20 cellular contexts compared by ENCODE assay signal in genomic region chr18:58201728-58202405, GRCh38.
A peak's percentile ranks its signal among the peaks of the same experiment; 100 is the strongest.
DNase-seq lines count a peak whose midpoint lies in the region; ATAC-seq, FAIRE-seq and TF ChIP-seq lines count a peak whose summit lies in the region.
"Had no signal": no experiment of that assay in that cellular context is flagged by ENCODE, and none has a peak within 500 bp of the region (broad histone marks: within the 10 kb centered on the region; RNA-seq: fewer than 3 reads in every experiment).

No MANE protein-coding gene starts in this region.

- H3K4me1 ChIP-seq in breast epithelium (no peaks in the 10 kb centered on the region), RWPE2 (ENCODE audit: insufficient read depth, poor library complexity, severe bottlenecking) (peaks cover 30% of the 10 kb centered on the region), kidney (ENCODE audit: control insufficient read depth in 1 of 2, insufficient read depth in 1 of 2, low read depth in 1 of 2, low read length in 2 of 2) (peaks cover 12 to 13% of the 10 kb centered on the region in 2 donors)

- H3K9me3 ChIP-seq in breast epithelium (no peaks in the 10 kb centered on the region), RWPE2 (ENCODE audit: severe bottlenecking) (no peaks in the 10 kb centered on the region), kidney (ENCODE audit: control insufficient read depth in 1 of 2, low read length in 2 of 2) (no peaks in the 10 kb centered on the region)
- H3K9me3 ChIP-seq: lower lobe of right lung, neutrophil, Peyer's patch had no signal

- TF ChIP-seq POLR2A in breast epithelium (IDR thresholded peaks at IDR 0.05): no peak

- no peaks in the 10 kb centered on the region for H3K9me3 Mint-ChIP-seq in MCF 10A (ENCODE audit: unreplicated experiment)
- H3K9me3 Mint-ChIP-seq: activated naive CD8-positive, alpha-beta T cell treated with anti-CD3 and anti-CD28 coated beads, Interleukin-2, amount 50 U/mL, for 24 hours; central memory CD8-positive, alpha-beta T cell; stimulated activated naive CD8-positive, alpha-beta T cell treated with anti-CD3 and anti-CD28 coated beads, Interleukin-15, amount 100 ng/mL, for 72 hours had no signal

- TF ChIP-seq CTCF in breast epithelium (IDR thresholded peaks at IDR 0.05) (no peak), MCF 10A (IDR thresholded peaks at IDR 0.05; ENCODE audit: unreplicated experiment) (no peak), RWPE2 (IDR thresholded peaks at IDR 0.05; ENCODE audit: poor library complexity, severe bottlenecking) (no peak), kidney (IDR thresholded peaks at IDR 0.05; ENCODE audit: borderline replicate concordance, extremely low read depth, insufficient read depth) (no peak)

- H3K4me3 Mint-ChIP-seq in MCF 10A (ENCODE audit: unreplicated experiment): no peak overlapping the region
- H3K4me3 Mint-ChIP-seq: activated naive CD8-positive, alpha-beta T cell treated with anti-CD3 and anti-CD28 coated beads, Interleukin-2, amount 50 U/mL, for 24 hours; central memory CD8-positive, alpha-beta T cell; stimulated activated naive CD8-positive, alpha-beta T cell treated with anti-CD3 and anti-CD28 coated beads, Interleukin-15, amount 100 ng/mL, for 72 hours had no signal

- no TSS peak for BruUV-seq in MCF 10A (replicated peaks; lab: Mats Ljungman, UMichigan)

- H3K27me3 ChIP-seq in breast epithelium: no peaks in the 10 kb centered on the region
- H3K27me3 ChIP-seq in RWPE2 (ENCODE audit: insufficient read depth, poor library complexity, severe bottlenecking): no peaks in the 10 kb centered on the region
- H3K27me3 ChIP-seq: Peyer's patch had no signal

- H3K27me3 Mint-ChIP-seq in MCF 10A (ENCODE audit: insufficient read depth, unreplicated experiment): no peaks in the 10 kb centered on the region
- H3K27me3 Mint-ChIP-seq: activated naive CD8-positive, alpha-beta T cell treated with anti-CD3 and anti-CD28 coated beads, Interleukin-2, amount 50 U/mL, for 24 hours; stimulated activated naive CD8-positive, alpha-beta T cell treated with anti-CD3 and anti-CD28 coated beads, Interleukin-15, amount 100 ng/mL, for 72 hours had no signal

- no peak; the same call in 2 of the 3 replicates for ATAC-seq in RWPE2 (ENCODE audit: low read depth)
- ATAC-seq in GM18517 (IDR thresholded peaks at IDR 0.05; ENCODE audit: unreplicated experiment): no peak
- ATAC-seq: activated naive CD8-positive, alpha-beta T cell treated with anti-CD3 and anti-CD28 coated beads, Interleukin-2, amount 50 U/mL, for 24 hours; stimulated activated naive CD8-positive, alpha-beta T cell treated with anti-CD3 and anti-CD28 coated beads, Interleukin-15, amount 100 ng/mL, for 72 hours had no signal

- FAIRE-seq in kidney (lab: Jason Lieb, UNC) (no peak), RCC 7860 (lab: Jason Lieb, UNC) (no peak)

- H3K4me3 ChIP-seq in breast epithelium (no peak overlapping the region), RWPE2 (ENCODE audit: severe bottlenecking) (no peak overlapping the region), kidney (ENCODE audit: low read length in 2 of 2) (peak overlapping the region; percentile 3 to 38)
- H3K4me3 ChIP-seq: lower lobe of right lung, Peyer's patch, smooth muscle cell had no signal

- H3K27ac Mint-ChIP-seq in MCF 10A (ENCODE audit: low read depth, unreplicated experiment): no peak overlapping the region
- H3K27ac Mint-ChIP-seq: activated naive CD8-positive, alpha-beta T cell treated with anti-CD3 and anti-CD28 coated beads, Interleukin-2, amount 50 U/mL, for 24 hours had no signal

- CTCF ChIA-PET in MCF 10A (lab: Yijun Ruan, JAX): interaction anchor here (0.6 to 1.9 kb wide), 2 partner anchors 21 to 64 kb away, joined by 5 to 6 read pairs; no protein-coding TSS in a partner anchor

- H3K9ac ChIP-seq in kidney (ENCODE audit: low read length in 2 of 2): peak overlapping the region in 1 of 2 donors; percentile 30

- intact Hi-C loops in breast epithelium (cut with DNase I; ENCODE audit: low total_unique reads): no loop called here
- intact Hi-C loops in MCF 10A (cut with micrococcal nuclease): no loop called here
- intact Hi-C loops in kidney (cut with DNase I): no loop called here

- peak overlapping the region; percentile 65 to 89 for H3K27ac ChIP-seq in breast epithelium
- H3K27ac ChIP-seq in RWPE2 (ENCODE audit: poor library complexity, severe bottlenecking): peak overlapping the region; percentile 39
- H3K27ac ChIP-seq in kidney (ENCODE audit: low read depth in 2 of 2, low read length in 2 of 2): peak overlapping the region; percentile 64 to 74
- H3K27ac ChIP-seq: lower lobe of right lung, neutrophil had no signal

- H3K36me3 ChIP-seq in breast epithelium (no peaks in the 10 kb centered on the region), RWPE2 (ENCODE audit: low read depth) (no peaks in the 10 kb centered on the region), kidney (ENCODE audit: control insufficient read depth in 1 of 2, insufficient read depth in 2 of 2, low read length in 2 of 2) (no peaks in the 10 kb centered on the region)
- H3K36me3 ChIP-seq: lower lobe of right lung, neutrophil, Peyer's patch had no signal

- DNase-seq in breast epithelium (ENCODE audit: low spot score in 2 of 2) (no peak), MCF 10A (ENCODE audit: unreplicated experiment) (no peak), RWPE2 (ENCODE audit: low spot score) (no peak), kidney (no peak), superior temporal gyrus (ENCODE audit: extremely low spot score) (peak; percentile 45), germinal center (ENCODE audit: low spot score) (no peak), RCC 7860 (ENCODE audit: low spot score) (no peak)
- DNase-seq: activated CD4-positive, CD25-positive, alpha-beta regulatory T cell treated with anti-CD3 and anti-CD28 coated beads, Interleukin-2, amount 50 U/mL, for 72 hours; activated naive CD8-positive, alpha-beta T cell treated with anti-CD3 and anti-CD28 coated beads, Interleukin-2, amount 50 U/mL, for 24 hours; activated T-cell treated with anti-CD3 and anti-CD28 coated beads for 4 hours; lower lobe of right lung; NCI-H1048; NCI-H524; Peyer's patch; stimulated activated naive CD8-positive, alpha-beta T cell treated with anti-CD3 and anti-CD28 coated beads, Interleukin-15, amount 100 ng/mL, for 72 hours; T-helper 2 cell had no signal

- H3K36me3 Mint-ChIP-seq in MCF 10A (ENCODE audit: insufficient read depth, unreplicated experiment): peaks cover 4% of the 10 kb centered on the region

- H3K4me1 Mint-ChIP-seq in MCF 10A (ENCODE audit: insufficient read depth, unreplicated experiment): peaks cover 25% of the 10 kb centered on the region
- H3K4me1 Mint-ChIP-seq: activated naive CD8-positive, alpha-beta T cell treated with anti-CD3 and anti-CD28 coated beads, Interleukin-2, amount 50 U/mL, for 24 hours; central memory CD8-positive, alpha-beta T cell had no signal

- POLR2A ChIA-PET in MCF 10A (lab: Yijun Ruan, JAX): interaction anchor here (0.7 to 3.1 kb wide), 4 partner anchors 10 to 87 kb away, joined by 3 to 16 read pairs (median 3); no protein-coding TSS in a partner anchor

Comparison
In these comparisons a context has a peak if more than half of its experiments do, and no peak if none do; other contexts are left out.
1. H3K4me3 ChIP-seq: peak in kidney (2 of 2); none in breast epithelium (0 of 3) and RWPE2 (single experiment).
2. Peak in every context shown above with its lines, with median percentiles within 50 percentile points of each other: H3K27ac ChIP-seq.